32 cellular contexts compared by ENCODE assay signal in genomic region chr9:4055055-4055454, GRCh38.
"Had no signal": no experiment of that assay in that cellular context is flagged by ENCODE, and none has a peak within 500 bp of the region (broad histone marks: within the 10 kb centered on the region; RNA-seq: fewer than 3 reads in every experiment).

No MANE protein-coding gene starts in this region.

- H3K27ac ChIP-seq: cardiac muscle cell, Peyer's patch, SJSA1 had no signal

- H3K36me3 ChIP-seq: cardiac muscle cell, Peyer's patch, SJSA1 had no signal

- DNase-seq: activated CD4-positive, alpha-beta T cell treated with anti-CD3 and anti-CD28 coated beads, Interleukin-2, amount 10 ng/mL, durations not matched to agents 24 days and 14 days; activated CD4-positive, alpha-beta T cell treated with anti-CD3 and anti-CD28 coated beads, Interleukin-2, amount 50 U/mL, for 4 hours; activated CD8-positive, alpha-beta T cell treated with anti-CD3 and anti-CD28 coated beads for 36 hours; activated effector memory CD4-positive, alpha-beta T cell treated with anti-CD3 and anti-CD28 coated beads, Interleukin-2, amount 50 U/mL, for 16 hours; activated naive CD4-positive, alpha-beta T cell; activated naive CD4-positive, alpha-beta T cell treated with anti-CD3 and anti-CD28 coated beads, Interleukin-2, amount 50 U/mL, for 16 hours; activated naive CD8-positive, alpha-beta T cell treated with anti-CD3 and anti-CD28 coated beads for 36 hours; activated T-cell treated with anti-CD3 and anti-CD28 coated beads, Interleukin-2, amount 50 U/mL, for 1 hour; activated T-cell treated with anti-CD3 and anti-CD28 coated beads, Interleukin-2, amount 50 U/mL, for 72 hours; amniotic stem cell; aorta; Karpas-422; KBM-7; MV-4-11; NCI-H1092; NCI-H1436 treated with DMSO at 0.1 percent for 48 hours; NCI-H187; NCI-H2029 treated with DMSO at 0.1 percent for 48 hours; NCI-H2107; NCI-H226; NCI-H510A; NCI-H526; NCI-H748 treated with DMSO at 0.1 percent for 48 hours; NK-92 treated with Interleukin-12 subunit alpha and Interleukin-12 subunit beta, amount 100 ng/mL, for 24 hours; PC-3; Peyer's patch; RPMI8226; SHP77 treated with DMSO at 0.1 percent for 48 hours; SK-N-SH had no signal

- H3K9me2 ChIP-seq: SK-N-SH had no signal

- H3K27me3 ChIP-seq: cardiac muscle cell, Peyer's patch, SJSA1 had no signal

- H3K4me3 ChIP-seq: cardiac muscle cell, Peyer's patch, SJSA1 had no signal

- H3K4me2 ChIP-seq: SK-N-SH had no signal

- H3K9ac ChIP-seq: SK-N-SH had no signal

- ATAC-seq: activated CD8-positive, alpha-beta T cell treated with anti-CD3 and anti-CD28 coated beads for 36 hours; activated T-cell treated with anti-CD3 and anti-CD28 coated beads, Interleukin-2, amount 50 U/mL, for 72 hours; activated T-helper 17 cell treated with anti-CD3 and anti-CD28 coated beads, Interleukin-2, amount 50 U/mL, for 72 hours; PC-3 had no signal

- H3K4me1 ChIP-seq: Peyer's patch, SJSA1 had no signal

- H3K9me3 ChIP-seq: SJSA1, SK-N-SH had no signal
